Comparison of ENCODE assay signal across 14 cellular contexts in the genomic region with DNA sequence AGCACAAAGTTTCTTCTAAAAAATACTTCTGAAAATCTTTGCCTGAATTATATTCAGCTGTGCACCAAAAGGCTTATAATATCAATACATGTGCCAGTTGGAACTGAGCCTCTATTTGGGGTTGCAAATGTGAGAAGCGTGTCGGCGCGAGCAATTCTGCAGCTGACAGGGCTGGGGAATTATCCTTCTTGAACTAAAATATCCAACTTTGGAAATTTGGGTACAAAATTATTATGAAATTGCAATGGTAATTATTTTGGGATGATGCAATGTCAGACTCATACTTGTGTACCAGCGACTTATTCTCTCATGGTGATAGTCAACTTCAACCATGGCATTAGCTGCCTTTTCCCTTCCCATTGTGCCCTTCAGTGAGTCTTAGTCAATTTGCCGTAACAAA.
"Had no signal": no experiment of that assay in that cellular context is flagged by ENCODE, and none has a peak within 500 bp of the region (broad histone marks: within the 10 kb centered on the region; RNA-seq: fewer than 3 reads in every experiment).

No MANE protein-coding gene starts in this region.

- H3K27me3 ChIP-seq: left lung had no signal

- H3K27ac ChIP-seq: left lung had no signal

- H3K9me3 ChIP-seq: left lung had no signal

- DNase-seq: activated CD4-positive, alpha-beta T cell treated with anti-CD3 and anti-CD28 coated beads, Interleukin-2, amount 50 U/mL, for 1 hour; activated CD4-positive, CD25-positive, alpha-beta regulatory T cell; activated naive CD4-positive, alpha-beta T cell treated with anti-CD3 and anti-CD28 coated beads for 36 hours; central memory CD4-positive, alpha-beta T cell; hypothalamus; kidney; left lung; posterior cingulate gyrus; SW 1271 had no signal

- H3K36me3 Mint-ChIP-seq: natural killer cell treated with Interleukin-12 subunit alpha and Interleukin-12 subunit beta and Interleukin-15 and Interleukin-18, amount 100 ng/mL, for 72 hours had no signal

- H3K4me3 ChIP-seq: coronary artery, left lung had no signal

- H3K9me3 Mint-ChIP-seq: activated naive CD4-positive, alpha-beta T cell treated with anti-CD3 and anti-CD28 coated beads for 36 hours; activated T-helper 17 cell treated with anti-CD3 and anti-CD28 coated beads, Interleukin-2, amount 50 U/mL, for 72 hours; natural killer cell treated with Interleukin-12 subunit alpha and Interleukin-12 subunit beta and Interleukin-15 and Interleukin-18, amount 100 ng/mL, for 72 hours; stimulated activated naive CD8-positive, alpha-beta T cell treated with anti-CD3 and anti-CD28 coated beads, Interleukin-15, Interleukin-2, amounts not matched to agents 100 ng/mL and 50 ng/mL, for 24 hours had no signal

- H3K4me3 Mint-ChIP-seq: activated naive CD4-positive, alpha-beta T cell treated with anti-CD3 and anti-CD28 coated beads for 36 hours; activated T-helper 17 cell treated with anti-CD3 and anti-CD28 coated beads, Interleukin-2, amount 50 U/mL, for 72 hours; natural killer cell treated with Interleukin-12 subunit alpha and Interleukin-12 subunit beta and Interleukin-15 and Interleukin-18, amount 100 ng/mL, for 72 hours; stimulated activated naive CD8-positive, alpha-beta T cell treated with anti-CD3 and anti-CD28 coated beads, Interleukin-15, Interleukin-2, amounts not matched to agents 100 ng/mL and 50 ng/mL, for 24 hours had no signal

- ATAC-seq: activated T-helper 17 cell treated with anti-CD3 and anti-CD28 coated beads, Interleukin-2, amount 50 U/mL, for 72 hours; esophagus mucosa; left lung; natural killer cell treated with Interleukin-12 subunit alpha and Interleukin-12 subunit beta and Interleukin-15 and Interleukin-18, amount 100 ng/mL, for 72 hours had no signal

- H3K4me1 Mint-ChIP-seq: activated T-helper 17 cell treated with anti-CD3 and anti-CD28 coated beads, Interleukin-2, amount 50 U/mL, for 72 hours had no signal

- H3K36me3 ChIP-seq: left lung had no signal

- H3K4me1 ChIP-seq: left lung had no signal

- H3K27ac Mint-ChIP-seq: activated naive CD4-positive, alpha-beta T cell treated with anti-CD3 and anti-CD28 coated beads for 36 hours; activated T-helper 17 cell treated with anti-CD3 and anti-CD28 coated beads, Interleukin-2, amount 50 U/mL, for 72 hours; natural killer cell treated with Interleukin-12 subunit alpha and Interleukin-12 subunit beta and Interleukin-15 and Interleukin-18, amount 100 ng/mL, for 72 hours; stimulated activated naive CD8-positive, alpha-beta T cell treated with anti-CD3 and anti-CD28 coated beads, Interleukin-15, Interleukin-2, amounts not matched to agents 100 ng/mL and 50 ng/mL, for 24 hours had no signal

- H3K27me3 Mint-ChIP-seq: activated T-helper 17 cell treated with anti-CD3 and anti-CD28 coated beads, Interleukin-2, amount 50 U/mL, for 72 hours had no signal
